19 cellular contexts compared by ENCODE assay signal in genomic region chr7:134804351-134804750, GRCh38. TPM values are rescaled to one million over a fixed set of nuclear protein-coding genes. Genes with fewer than 3 reads are reported as not detected.
DNase-seq lines count a peak whose midpoint lies in the region; ATAC-seq, FAIRE-seq and TF ChIP-seq lines count a peak whose summit lies in the region.
"Had no signal": no experiment of that assay in that cellular context is flagged by ENCODE, and none has a peak within 500 bp of the region (broad histone marks: within the 10 kb centered on the region; RNA-seq: fewer than 3 reads in every experiment).

No MANE protein-coding gene starts in this region.

- H3K4me3 ChIP-seq in coronary artery (peak overlapping the region; percentile 7), mesendoderm (ENCODE audit: low read length) (no peak overlapping the region)
- H3K4me3 ChIP-seq: ovary had no signal

- H2BK5ac ChIP-seq in mesendoderm (ENCODE audit: low read length): no peak overlapping the region

- no peak overlapping the region for H2BK15ac ChIP-seq in mesendoderm (replicated peaks; ENCODE audit: low read depth)

- H3K23ac ChIP-seq in mesendoderm (ENCODE audit: low read length): no peak overlapping the region

- H3K27me3 ChIP-seq in mesendoderm (ENCODE audit: insufficient read depth, low read length, poor library complexity): no peaks in the 10 kb centered on the region
- H3K27me3 ChIP-seq: ovary had no signal

- H3K4ac ChIP-seq in mesendoderm (ENCODE audit: low read depth, low read length): no peak overlapping the region

- no CpG with 5 or more reads among the region's 2 CpGs for WGBS in mesendoderm (ENCODE audit: extremely low coverage, insufficient coverage, low lambda C conversion rate)

- no peak for FAIRE-seq in HTR-8/SVneo (lab: Jason Lieb, UNC)
- FAIRE-seq: GM12891, RCC 7860, urothelium cell line had no signal

- H3K4me1 ChIP-seq in mesendoderm (ENCODE audit: control insufficient read depth, low read depth, low read length): no peaks in the 10 kb centered on the region

- H2BK120ac ChIP-seq in mesendoderm (ENCODE audit: low read depth, low read length): no peak overlapping the region

- DNase-seq in A172 (ENCODE audit: low spot score) (peak; percentile 45), HTR-8/SVneo (ENCODE audit: insufficient read length, low spot score) (peak; percentile 30), coronary artery (ENCODE audit: low spot score) (no peak), mesendoderm (peak; percentile 80), mucosa of gallbladder (ENCODE audit: low spot score) (no peak)
- DNase-seq: activated CD8-positive, alpha-beta T cell treated with anti-CD3 and anti-CD28 coated beads for 36 hours; activated naive CD4-positive, alpha-beta T cell treated with anti-CD3 and anti-CD28 coated beads for 36 hours; DMS79 treated with DMSO at 0.1 percent for 48 hours; NCI-H1417; NCI-H526; ovary; T-helper 9 cell had no signal

- no peak for TF ChIP-seq CTCF in coronary artery (IDR thresholded peaks at IDR 0.05)

- no peak overlapping the region for H2AK5ac ChIP-seq in mesendoderm (ENCODE audit: low read length)

- H3K79me1 ChIP-seq in mesendoderm (ENCODE audit: low read length): no peaks in the 10 kb centered on the region

- H4K5ac ChIP-seq in mesendoderm (ENCODE audit: low read length): no peak overlapping the region

- no peak overlapping the region for H3K9ac ChIP-seq in mesendoderm (ENCODE audit: low read length)

- peaks cover 27% of the 10 kb centered on the region for H3K79me2 ChIP-seq in mesendoderm (ENCODE audit: control insufficient read depth, insufficient read depth, low read length)

- no peaks in the 10 kb centered on the region for H3K36me3 ChIP-seq in mesendoderm (ENCODE audit: control insufficient read depth, insufficient read depth, low read length)
- H3K36me3 ChIP-seq: ovary had no signal

- no peak for ATAC-seq in HG02981 (IDR thresholded peaks at IDR 0.05; ENCODE audit: unreplicated experiment)
- no peak for ATAC-seq in HG02870 (IDR thresholded peaks at IDR 0.05; ENCODE audit: unreplicated experiment)
- ATAC-seq in activated CD4-positive, CD25-positive, alpha-beta regulatory T cell treated with anti-CD3 and anti-CD28 coated beads, Interleukin-2, amount 50 U/mL, for 24 hours: no peak
- ATAC-seq: activated CD8-positive, alpha-beta T cell treated with anti-CD3 and anti-CD28 coated beads for 36 hours; HCT116 had no signal

- H3K4me2 ChIP-seq in mesendoderm (ENCODE audit: low read length): no peak overlapping the region

- H3K27ac ChIP-seq in coronary artery: peak overlapping the region; percentile 1 to 56
- peak overlapping the region; percentile 54 for H3K27ac ChIP-seq in mesendoderm (ENCODE audit: low read depth, low read length)
- H3K27ac ChIP-seq: ovary had no signal

- H3K56ac ChIP-seq in mesendoderm (ENCODE audit: low read length): no peak overlapping the region

- H4K8ac ChIP-seq in mesendoderm (ENCODE audit: low read depth, low read length): no peak overlapping the region

- H3K18ac ChIP-seq in mesendoderm (ENCODE audit: low read length): peak overlapping the region; percentile 96

RNA-seq across cellular contexts. Expression of gene CALD1, which starts 24.9 kb away (rescaled TPM):
- total RNA-seq in A172 (2014; rRNA removed; shearing (Covaris generic)): 83.9 and 99.8 TPM in 2 replicates
- 379 TPM for polyA plus RNA-seq in mesendoderm (2013, experiment 1 of 2)
- 417 TPM for polyA plus RNA-seq in mesendoderm (2013, experiment 2 of 2)
- total RNA-seq in mucosa of gallbladder: 601 TPM

Comparison
In these comparisons a context has a peak if more than half of its experiments do, and no peak if none do; other contexts are left out.
1. DNase-seq: peak in A172 (single experiment), HTR-8/SVneo (single experiment) and mesendoderm (single experiment); none in coronary artery (single experiment) and mucosa of gallbladder (single experiment).